22 cellular contexts compared by ENCODE assay signal in genomic region chr22:39468487-39469325, GRCh38. TPM values are rescaled to one million over a fixed set of nuclear protein-coding genes. Genes with fewer than 3 reads are reported as not detected.
DNase-seq lines count a peak whose midpoint lies in the region; ATAC-seq and TF ChIP-seq lines count a peak whose summit lies in the region.
"Had no signal": no experiment of that assay in that cellular context is flagged by ENCODE, and none has a peak within 500 bp of the region (broad histone marks: within the 10 kb centered on the region; RNA-seq: fewer than 3 reads in every experiment).

No MANE protein-coding gene starts in this region.

- no peak overlapping the region for H2AFZ ChIP-seq in OCI-LY7 (ENCODE audit: low read length)
- H2AFZ ChIP-seq in hepatocyte = no peak overlapping the region
- no peak overlapping the region for H2AFZ ChIP-seq in trophoblast cell (ENCODE audit: insufficient read depth, low read length, poor library complexity)

- H3K4me3 Mint-ChIP-seq in CD14-positive monocyte = peak overlapping the region in 1 of 2 donors; percentile 46
- H3K4me3 Mint-ChIP-seq: activated CD4-positive, alpha-beta T cell treated with anti-CD3 and anti-CD28 coated beads, Interleukin-2, amount 10 ng/mL, durations not matched to agents 24 days and 14 days; CD8-positive, alpha-beta T cell; natural killer cell treated with Interleukin-12 subunit alpha and Interleukin-12 subunit beta and Interleukin-15 and Interleukin-18, amount 100 ng/mL, for 72 hours had no signal

- TF ChIP-seq CTCF in CD14-positive monocyte (IDR thresholded peaks at IDR 0.05) = no peak
- TF ChIP-seq CTCF in OCI-LY7 (conservative IDR thresholded peaks at IDR 0.05; ENCODE audit: low read length) = no peak
- TF ChIP-seq CTCF in hepatocyte (IDR thresholded peaks at IDR 0.05; ENCODE audit: poor library complexity) = no peak

- no peaks in the 10 kb centered on the region for H3K9me3 ChIP-seq in OCI-LY7 (ENCODE audit: low read length)
- H3K9me3 ChIP-seq in hepatocyte (ENCODE audit: low read depth) = no peaks in the 10 kb centered on the region
- H3K9me3 ChIP-seq in trophoblast cell (ENCODE audit: insufficient read depth, low read depth, low read length) = peaks cover 2% of the 10 kb centered on the region
- H3K9me3 ChIP-seq: ascending aorta, heart left ventricle, suprapubic skin had no signal

- H3K4me1 Mint-ChIP-seq in CD14-positive monocyte = peaks cover 54% of the 10 kb centered on the region

- peaks cover 50% of the 10 kb centered on the region; the same call in 1 of the 2 replicates for H3K79me2 ChIP-seq in OCI-LY7 (ENCODE audit: insufficient read depth, low read depth, low read length)
- H3K79me2 ChIP-seq in hepatocyte = peaks cover 38% of the 10 kb centered on the region
- peaks cover 28% of the 10 kb centered on the region for H3K79me2 ChIP-seq in trophoblast cell (ENCODE audit: control insufficient read depth, insufficient read depth, low read length, poor library complexity)

- POLR2A ChIA-PET in OCI-LY7 (lab: Charles Lee) = no interaction called here

- 87% methylated on average over 16 of the region's 18 CpGs for WGBS in hepatocyte (ENCODE audit: low lambda C conversion rate, missing lambda C conversion rate)
- WGBS in trophoblast cell (ENCODE audit: extremely low coverage, insufficient coverage, insufficient read length) = no CpG with 5 or more reads among the region's 18 CpGs

- H2BK12ac ChIP-seq in trophoblast cell (ENCODE audit: low read length) = no peak overlapping the region

- H3K27me3 ChIP-seq in hepatocyte = no peaks in the 10 kb centered on the region
- no peaks in the 10 kb centered on the region for H3K27me3 ChIP-seq in trophoblast cell (ENCODE audit: insufficient read depth, low read length)
- H3K27me3 ChIP-seq: ascending aorta, heart left ventricle, suprapubic skin had no signal

- intact Hi-C loops in CD14-positive monocyte (cut with micrococcal nuclease) (no loop called here), OCI-LY7 (cut with micrococcal nuclease; ENCODE audit: unreplicated experiment) (no loop called here)

- no peaks in the 10 kb centered on the region for H3K36me3 Mint-ChIP-seq in CD14-positive monocyte
- H3K36me3 Mint-ChIP-seq: CD8-positive, alpha-beta T cell; natural killer cell treated with Interleukin-12 subunit alpha and Interleukin-12 subunit beta and Interleukin-15 and Interleukin-18, amount 100 ng/mL, for 72 hours had no signal

- H3K27ac ChIP-seq in OCI-LY7 (ENCODE audit: low read depth, low read length, poor library complexity, severe bottlenecking) = peak overlapping the region; percentile 93
- peak overlapping the region; percentile 98 for H3K27ac ChIP-seq in hepatocyte
- no peak overlapping the region for H3K27ac ChIP-seq in trophoblast cell (ENCODE audit: low read depth, low read length)
- H3K27ac ChIP-seq: ascending aorta, suprapubic skin had no signal

- H3K4me1 ChIP-seq in OCI-LY7 (ENCODE audit: insufficient read depth, low read length, poor library complexity, severe bottlenecking) = peaks cover 100% of the 10 kb centered on the region
- peaks cover 56% of the 10 kb centered on the region for H3K4me1 ChIP-seq in hepatocyte (ENCODE audit: insufficient read depth)
- H3K4me1 ChIP-seq in trophoblast cell (ENCODE audit: control insufficient read depth in 1 of 2, insufficient read depth in 2 of 2, low read length in 2 of 2) = peaks cover 67 to 74% of the 10 kb centered on the region in 2 experiments
- H3K4me1 ChIP-seq: ascending aorta had no signal

- no peak overlapping the region for H2BK5ac ChIP-seq in trophoblast cell (ENCODE audit: low read depth, low read length, poor library complexity)

- H3K4me3 ChIP-seq in OCI-LY7 (ENCODE audit: low read depth, low read length, poor library complexity, severe bottlenecking) (no peak overlapping the region), hepatocyte (no peak overlapping the region), trophoblast cell (ENCODE audit: low read depth, low read length) (no peak overlapping the region)
- H3K4me3 ChIP-seq: ascending aorta, heart left ventricle, suprapubic skin had no signal

- H2BK120ac ChIP-seq in trophoblast cell (ENCODE audit: insufficient read depth, low read length, poor library complexity) = no peak overlapping the region

- H2AK5ac ChIP-seq in trophoblast cell (ENCODE audit: low read length) = peak overlapping the region; percentile 31

- no peak overlapping the region for H4K12ac ChIP-seq in trophoblast cell (ENCODE audit: low read depth, low read length)

- H3K27ac Mint-ChIP-seq in CD14-positive monocyte = peak overlapping the region in 6 of 7 donors; percentile 27 to 80 (median 63)
- H3K27ac Mint-ChIP-seq: activated CD4-positive, alpha-beta T cell treated with anti-CD3 and anti-CD28 coated beads, Interleukin-2, amount 10 ng/mL, durations not matched to agents 24 days and 14 days; CD8-positive, alpha-beta T cell had no signal

- no peak overlapping the region for H3K9ac ChIP-seq in trophoblast cell (ENCODE audit: low read length)

- peaks cover 0 to 5% (median 0%) of the 10 kb centered on the region in 7 donors for H3K9me3 Mint-ChIP-seq in CD14-positive monocyte
- H3K9me3 Mint-ChIP-seq: activated CD4-positive, alpha-beta T cell treated with anti-CD3 and anti-CD28 coated beads, Interleukin-2, amount 10 ng/mL, durations not matched to agents 24 days and 14 days; CD8-positive, alpha-beta T cell; natural killer cell treated with Interleukin-12 subunit alpha and Interleukin-12 subunit beta and Interleukin-15 and Interleukin-18, amount 100 ng/mL, for 72 hours had no signal

- no peak overlapping the region for H3K18ac ChIP-seq in trophoblast cell (ENCODE audit: low read length)

- H3K27me3 Mint-ChIP-seq in CD14-positive monocyte (ENCODE audit: low read depth in 3 of 3) = peaks cover 4 to 20% (median 6%) of the 10 kb centered on the region in 3 donors

- no peak overlapping the region for H3K14ac ChIP-seq in trophoblast cell (ENCODE audit: low read length)

- peak overlapping the region; percentile 7 for H4K91ac ChIP-seq in trophoblast cell (ENCODE audit: low read depth, low read length)

- H3K36me3 ChIP-seq in OCI-LY7 (ENCODE audit: insufficient read depth, low read length) (peaks cover 37% of the 10 kb centered on the region; the same call in 1 of the 2 replicates), hepatocyte (replicated peaks; ENCODE audit: insufficient read depth, low read depth) (no peaks in the 10 kb centered on the region), trophoblast cell (ENCODE audit: control insufficient read depth in 1 of 2, insufficient read depth in 2 of 2, low read length in 2 of 2) (peaks cover 0 to 3% of the 10 kb centered on the region in 2 experiments)
- H3K36me3 ChIP-seq: ascending aorta, heart left ventricle, suprapubic skin had no signal

- no peak for ATAC-seq in HG02981 (IDR thresholded peaks at IDR 0.05; ENCODE audit: unreplicated experiment)
- ATAC-seq: CD8-positive, alpha-beta T cell; HCT116; heart left ventricle; natural killer cell treated with Interleukin-12 subunit alpha and Interleukin-12 subunit beta and Interleukin-15 and Interleukin-18, amount 100 ng/mL, for 72 hours had no signal

- no peak overlapping the region for H4K8ac ChIP-seq in trophoblast cell (ENCODE audit: low read depth, low read length)

- BruUV-seq in OCI-LY7 (replicated peaks; lab: Mats Ljungman, UMichigan) = no TSS peak

- CTCF ChIA-PET in OCI-LY7 (lab: Charles Lee; ENCODE audit: unreplicated experiment) = interaction anchor here (1.0 to 1.4 kb wide), 2 partner anchors 25 to 69 kb away, joined by 4 to 5 read pairs; partner anchors contain the start of gene TAB1

- DNase-seq in CD14-positive monocyte (ENCODE audit: low spot score) = peak; percentile 68
- no peak for DNase-seq in OCI-LY7 (ENCODE audit: low spot score)
- DNase-seq in hepatocyte (ENCODE audit: low spot score) = peak; percentile 53
- no peak for DNase-seq in trophoblast cell
- DNase-seq in T-helper 2 cell = no peak
- no peak for DNase-seq in middle frontal gyrus (ENCODE audit: extremely low spot score, low spot score)
- DNase-seq in NOMO-1 treated with DMSO at 0.1 percent for 48 hours (lab: John Stamatoyannopoulos, UW; ENCODE audit: unreplicated experiment) = no peak
- DNase-seq: activated CD4-positive, alpha-beta T cell treated with anti-CD3 and anti-CD28 coated beads, Interleukin-2, amount 10 ng/mL, durations not matched to agents 24 days and 14 days; activated naive CD4-positive, alpha-beta T cell; CD8-positive, alpha-beta T cell; heart left ventricle; KBM-7; NCI-H1048; NCI-H2029; stimulated activated CD4-positive, alpha-beta T cell treated with anti-CD3 and anti-CD28 coated beads, Interleukin-4, amount 100 ng/mL, for 4 hours had no signal

- H3K23ac ChIP-seq in trophoblast cell (ENCODE audit: low read length) = no peak overlapping the region

- peaks cover 49% of the 10 kb centered on the region for H3K79me1 ChIP-seq in trophoblast cell (ENCODE audit: low read length)

- peaks cover 6% of the 10 kb centered on the region; the same call in 1 of the 2 replicates for H4K20me1 ChIP-seq in OCI-LY7 (ENCODE audit: insufficient read depth, low read length)
- H4K20me1 ChIP-seq in hepatocyte (ENCODE audit: insufficient read depth, poor library complexity, severe bottlenecking) = no peaks in the 10 kb centered on the region

- peak overlapping the region; percentile 76 for H3K4me2 ChIP-seq in OCI-LY7 (ENCODE audit: low read length)
- peak overlapping the region; percentile 69 for H3K4me2 ChIP-seq in hepatocyte
- no peak overlapping the region for H3K4me2 ChIP-seq in trophoblast cell (ENCODE audit: low read length)

- H3K9me2 ChIP-seq in OCI-LY7 (ENCODE audit: insufficient read depth, low read length) = no peaks in the 10 kb centered on the region
- H3K9me2 ChIP-seq in hepatocyte (replicated peaks; ENCODE audit: insufficient read depth) = no peaks in the 10 kb centered on the region

- H3K4ac ChIP-seq in trophoblast cell (ENCODE audit: low read depth, low read length) = peak overlapping the region; percentile 41

RNA-seq across cellular contexts. Expression of gene MGAT3, which starts 11.9 kb away (rescaled TPM):
- polyA plus RNA-seq in CD14-positive monocyte (not detected), hepatocyte (5.5 and 7.0 TPM in 2 replicates)
- 15.4 and 16.3 TPM in 2 replicates for total RNA-seq in OCI-LY7 (2014; rRNA removed; shearing (Covaris generic))
- total RNA-seq in OCI-LY7 (2022) (34.1 and 44.3 TPM in 2 replicates), hepatocyte (20.0 and 22.3 TPM in 2 replicates)
- 19.8 and 20.9 TPM in 2 replicates for polyA plus RNA-seq in trophoblast cell (2013)
- total RNA-seq: lung microvascular endothelial cell, pulmonary artery endothelial cell had no signal

RNA-seq across cellular contexts. Expression of gene MIEF1, which starts 33.4 kb away (rescaled TPM):
- 10 to 100 TPM; 13.3 to 14.0 TPM for polyA plus RNA-seq in CD14-positive monocyte
- 32.5 and 34.1 TPM in 2 replicates for total RNA-seq in OCI-LY7 (2014; rRNA removed; shearing (Covaris generic))
- 51.9 and 55.0 TPM in 2 replicates for total RNA-seq in OCI-LY7 (2022)
- 25.8 and 31.8 TPM in 2 replicates for total RNA-seq in hepatocyte
- 17.5 and 22.2 TPM in 2 replicates for polyA plus RNA-seq in hepatocyte
- polyA plus RNA-seq in trophoblast cell (2013) = 26.5 and 27.5 TPM in 2 replicates

RNA-seq across cellular contexts. Expression of gene ATF4, which starts 51.7 kb away (rescaled TPM):
- 10 to 100 TPM; 55.1 to 59.0 TPM for polyA plus RNA-seq in CD14-positive monocyte
- 716 and 720 TPM in 2 replicates for total RNA-seq in OCI-LY7 (2014; rRNA removed; shearing (Covaris generic))
- 732 and 779 TPM in 2 replicates for total RNA-seq in OCI-LY7 (2022)
- 231 and 271 TPM in 2 replicates for total RNA-seq in hepatocyte
- 144 and 170 TPM in 2 replicates for polyA plus RNA-seq in hepatocyte
- polyA plus RNA-seq in trophoblast cell (2013) = 602 and 615 TPM in 2 replicates

Comparison
In these comparisons a context has a peak if more than half of its experiments do, and no peak if none do; other contexts are left out.
1. DNase-seq: peak in CD14-positive monocyte (single experiment) and hepatocyte (single experiment); none in OCI-LY7 (single experiment), trophoblast cell (0 of 2), T-helper 2 cell (0 of 5), middle frontal gyrus (single experiment) and NOMO-1 treated with DMSO at 0.1 percent for 48 hours (single experiment).